ENCODE assay signal across 12 cellular contexts in the genomic region with DNA sequence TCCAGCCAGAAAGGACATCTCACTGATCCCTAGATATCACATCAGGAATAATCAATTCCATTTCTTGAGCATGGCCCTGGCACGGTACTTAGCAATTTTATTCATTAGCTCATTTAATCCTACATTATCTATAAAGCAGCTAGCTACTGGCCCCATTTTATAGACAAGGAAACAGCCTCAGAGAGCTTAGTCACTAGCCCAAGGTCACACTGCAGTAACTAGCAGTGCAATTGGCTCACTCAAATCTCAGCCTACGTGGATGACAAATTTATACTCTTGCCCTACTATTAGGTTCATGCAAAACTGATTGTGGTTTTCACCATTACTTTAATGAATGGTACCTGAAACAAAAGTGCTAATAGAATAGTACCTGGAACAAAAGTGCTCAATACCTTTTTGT. TPM values are rescaled to one million over a fixed set of nuclear protein-coding genes. Genes with fewer than 3 reads are reported as not detected.
DNase-seq lines count a peak whose midpoint lies in the region; FAIRE-seq and TF ChIP-seq lines count a peak whose summit lies in the region.
"Had no signal": no experiment of that assay in that cellular context is flagged by ENCODE, and none has a peak within 500 bp of the region (broad histone marks: within the 10 kb centered on the region; RNA-seq: fewer than 3 reads in every experiment).

No MANE protein-coding gene starts in this region.

- peak overlapping the region; percentile 1 for H3K4me2 ChIP-seq in smooth muscle cell

- H3K36me3 Mint-ChIP-seq in chondrocyte (ENCODE audit: low read depth) = peaks cover 61% of the 10 kb centered on the region
- H3K36me3 Mint-ChIP-seq in glutamatergic neuron (ENCODE audit: unreplicated experiment) = peaks cover 10% of the 10 kb centered on the region

- H3K9ac ChIP-seq in smooth muscle cell (ENCODE audit: low read depth) = peak overlapping the region; percentile 23

- H3K27me3 Mint-ChIP-seq in chondrocyte (ENCODE audit: low read depth) (no peaks in the 10 kb centered on the region), glutamatergic neuron (ENCODE audit: unreplicated experiment) (peaks cover 3% of the 10 kb centered on the region)

- H3K4me3 Mint-ChIP-seq in chondrocyte (ENCODE audit: unreplicated experiment) (no peak overlapping the region), glutamatergic neuron (ENCODE audit: unreplicated experiment) (no peak overlapping the region)

- H3K27me3 ChIP-seq in smooth muscle cell (ENCODE audit: low read depth) = no peaks in the 10 kb centered on the region
- H3K27me3 ChIP-seq: ovary, testis had no signal

- no peak overlapping the region for H2AFZ ChIP-seq in smooth muscle cell (ENCODE audit: low read depth)

- peaks cover 99% of the 10 kb centered on the region for H3K79me2 ChIP-seq in smooth muscle cell (ENCODE audit: low read depth)

- DNase-seq in chondrocyte (ENCODE audit: low spot score) = no peak
- peak; percentile 68 for DNase-seq in kidney tubule cell (ENCODE audit: low spot score)
- DNase-seq in smooth muscle cell (lab: John Stamatoyannopoulos, UW; ENCODE audit: unreplicated experiment) = no peak
- no peak for DNase-seq in DMS79 (lab: John Stamatoyannopoulos, UW)
- DNase-seq in NCI-H2196 treated with DMSO at 0.1 percent for 48 hours (lab: John Stamatoyannopoulos, UW; ENCODE audit: unreplicated experiment) = no peak
- no peak for DNase-seq in glutamatergic neuron
- DNase-seq in pons (ENCODE audit: low spot score) = no peak
- DNase-seq: RPMI8226, T-helper 1 cell had no signal

- TF ChIP-seq CTCF in chondrocyte (IDR thresholded peaks at IDR 0.05) (no peak), smooth muscle cell (IDR thresholded peaks at IDR 0.05; ENCODE audit: borderline replicate concordance, insufficient read depth, poor library complexity, severe bottlenecking) (no peak), glutamatergic neuron (IDR thresholded peaks at IDR 0.05; ENCODE audit: partially characterized antibody, unreplicated experiment) (no peak)

- peak overlapping the region; percentile 75 for H3K27ac ChIP-seq in smooth muscle cell (ENCODE audit: low read depth)

- FAIRE-seq in G401.6 (lab: Jason Lieb, UNC) = peak; percentile 37

- H3K4me3 ChIP-seq in smooth muscle cell = no peak overlapping the region
- H3K4me3 ChIP-seq: ovary, testis had no signal

- no peaks in the 10 kb centered on the region for H3K9me3 ChIP-seq in smooth muscle cell (replicated peaks; ENCODE audit: low read depth)
- H3K9me3 ChIP-seq: ovary, testis had no signal

- peaks cover 39% of the 10 kb centered on the region for H3F3A ChIP-seq in smooth muscle cell (ENCODE audit: low read depth)

- peaks cover 38% of the 10 kb centered on the region for H3K4me1 ChIP-seq in smooth muscle cell (ENCODE audit: low read depth)

- H3K4me1 Mint-ChIP-seq in chondrocyte (ENCODE audit: low read depth) = peaks cover 85% of the 10 kb centered on the region
- H3K4me1 Mint-ChIP-seq in glutamatergic neuron (ENCODE audit: low read depth, unreplicated experiment) = peaks cover 2% of the 10 kb centered on the region

- no peaks in the 10 kb centered on the region for H3K9me3 Mint-ChIP-seq in chondrocyte (ENCODE audit: low read depth)
- peaks cover 8% of the 10 kb centered on the region for H3K9me3 Mint-ChIP-seq in glutamatergic neuron (ENCODE audit: unreplicated experiment)

- 15% methylated on average over 2 of the region's 2 CpGs for WGBS in smooth muscle cell (ENCODE audit: low lambda C conversion rate)

- H4K20me1 ChIP-seq in smooth muscle cell (ENCODE audit: low read depth) = peaks cover 45% of the 10 kb centered on the region

- H3K27ac Mint-ChIP-seq in chondrocyte (ENCODE audit: unreplicated experiment) (peak overlapping the region; percentile 90), glutamatergic neuron (ENCODE audit: unreplicated experiment) (no peak overlapping the region)

- H3K36me3 ChIP-seq in smooth muscle cell (ENCODE audit: low read depth) = peaks cover 9% of the 10 kb centered on the region
- H3K36me3 ChIP-seq: ovary had no signal

RNA-seq across cellular contexts. Expression of a gene that starts 41.7 kb away (rescaled TPM):
- total RNA-seq in chondrocyte (78.1 to 81.4 TPM (median 78.5 TPM) in 3 replicates), smooth muscle cell (54.0 and 64.2 TPM in 2 replicates), glutamatergic neuron (ENCODE audit: unreplicated experiment) (18.8 TPM)
- 35.3 and 38.8 TPM in 2 replicates for polyA plus RNA-seq in smooth muscle cell
